ENCODE assay signal across 16 cellular contexts in the genomic region with DNA sequence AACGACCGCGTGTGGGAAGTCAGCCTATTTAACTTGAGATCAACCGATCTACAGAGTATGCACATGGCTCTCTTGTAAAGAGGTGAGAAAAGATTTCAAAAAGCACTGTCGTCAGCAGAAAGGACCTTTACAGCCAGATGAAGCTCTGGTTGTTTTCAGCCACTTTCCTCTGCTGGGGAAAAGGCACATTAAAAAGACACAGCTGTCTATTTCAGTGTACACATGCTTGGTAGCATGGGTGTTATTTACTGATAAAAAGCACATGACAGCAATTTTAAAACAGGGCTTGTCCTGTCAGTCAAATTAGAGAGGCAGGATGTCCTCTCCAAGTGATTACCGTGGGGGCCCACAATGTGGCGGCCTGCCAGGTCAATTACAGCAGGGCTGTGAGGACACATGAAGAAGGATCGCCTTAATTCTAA.
DNase-seq lines count a peak whose midpoint lies in the region; TF ChIP-seq lines count a peak whose summit lies in the region.
"Had no signal": no experiment of that assay in that cellular context is flagged by ENCODE, and none has a peak within 500 bp of the region (broad histone marks: within the 10 kb centered on the region; RNA-seq: fewer than 3 reads in every experiment).

No MANE protein-coding gene starts in this region.

- peak overlapping the region; percentile 81 to 93 (median 89) for H3K27ac Mint-ChIP-seq in brain
- peak overlapping the region; percentile 55 for H3K27ac Mint-ChIP-seq in mesothelial cell of epicardium
- no peak overlapping the region for H3K27ac Mint-ChIP-seq in T-helper 2 cell treated with Interferon-gamma antibody and Interleukin-4, amounts not matched to agents 5 μg/mL and 100 μg/mL, for 36 hours
- H3K27ac Mint-ChIP-seq: activated CD4-positive, alpha-beta memory T cell treated with anti-CD3 and anti-CD28 coated beads, Interleukin-2, amount 10 ng/mL, durations not matched to agents 7 days and 5 days; activated T-helper 17 cell treated with anti-CD3 and anti-CD28 coated beads, Interleukin-2, amount 50 U/mL, for 72 hours; GM23338; type B pancreatic cell had no signal

- in situ Hi-C loops in ACHN (cut with HindIII; ENCODE audit: low pct_ligation_motif_present, low pct_unique_long_range_greater_than_20kb, low sequenced_read_pairs) = no loop called here

- no peaks in the 10 kb centered on the region for H3K27me3 Mint-ChIP-seq in brain
- peaks cover 3% of the 10 kb centered on the region for H3K27me3 Mint-ChIP-seq in mesothelial cell of epicardium (ENCODE audit: low read depth)
- H3K27me3 Mint-ChIP-seq in T-helper 2 cell treated with Interferon-gamma antibody and Interleukin-4, amounts not matched to agents 5 μg/mL and 100 μg/mL, for 36 hours (ENCODE audit: low read depth) = no peaks in the 10 kb centered on the region
- H3K27me3 Mint-ChIP-seq: activated CD4-positive, alpha-beta memory T cell treated with anti-CD3 and anti-CD28 coated beads, Interleukin-2, amount 10 ng/mL, durations not matched to agents 7 days and 5 days; activated T-helper 17 cell treated with anti-CD3 and anti-CD28 coated beads, Interleukin-2, amount 50 U/mL, for 72 hours; type B pancreatic cell had no signal

- DNase-seq in DMS 273 (lab: John Stamatoyannopoulos, UW; ENCODE audit: unreplicated experiment) (peak; percentile 40), NCI-H146 treated with DMSO at 0.1 percent for 48 hours (lab: John Stamatoyannopoulos, UW; ENCODE audit: unreplicated experiment) (peak; percentile 80), mesothelial cell of epicardium (ENCODE audit: low spot score in 2 of 2, unreplicated experiment in 2 of 2) (no peak), ACHN (no peak), hippocampal formation (lab: John Stamatoyannopoulos, UW) (no peak), EL (no peak)
- DNase-seq in T-helper 2 cell treated with Interferon-gamma antibody and Interleukin-4, amounts not matched to agents 5 μg/mL and 100 μg/mL, for 36 hours (ENCODE audit: low spot score) = no peak
- DNase-seq: activated CD4-positive, alpha-beta memory T cell treated with anti-CD3 and anti-CD28 coated beads, Interleukin-2, amount 10 ng/mL, durations not matched to agents 7 days and 5 days; DND-41; NCI-H526; SIG-M5; stimulated activated CD4-positive, alpha-beta T cell treated with anti-CD3 and anti-CD28 coated beads, Interleukin-4, amount 100 ng/mL, for 1 hour had no signal

- no peaks in the 10 kb centered on the region for H3K36me3 Mint-ChIP-seq in brain
- H3K36me3 Mint-ChIP-seq in mesothelial cell of epicardium = no peaks in the 10 kb centered on the region
- H3K36me3 Mint-ChIP-seq in T-helper 2 cell treated with Interferon-gamma antibody and Interleukin-4, amounts not matched to agents 5 μg/mL and 100 μg/mL, for 36 hours (ENCODE audit: low read depth) = no peaks in the 10 kb centered on the region
- H3K36me3 Mint-ChIP-seq: type B pancreatic cell had no signal

- H3K9me3 Mint-ChIP-seq in brain = peaks cover 0 to 6% (median 0%) of the 10 kb centered on the region in 5 experiments
- no peaks in the 10 kb centered on the region for H3K9me3 Mint-ChIP-seq in mesothelial cell of epicardium
- H3K9me3 Mint-ChIP-seq in T-helper 2 cell treated with Interferon-gamma antibody and Interleukin-4, amounts not matched to agents 5 μg/mL and 100 μg/mL, for 36 hours = no peaks in the 10 kb centered on the region
- H3K9me3 Mint-ChIP-seq: activated CD4-positive, alpha-beta memory T cell treated with anti-CD3 and anti-CD28 coated beads, Interleukin-2, amount 10 ng/mL, durations not matched to agents 7 days and 5 days; activated T-helper 17 cell treated with anti-CD3 and anti-CD28 coated beads, Interleukin-2, amount 50 U/mL, for 72 hours; GM23338 had no signal

- H3K4me1 Mint-ChIP-seq in brain (peaks cover 52% of the 10 kb centered on the region), mesothelial cell of epicardium (peaks cover 14% of the 10 kb centered on the region)
- H3K4me1 Mint-ChIP-seq in T-helper 2 cell treated with Interferon-gamma antibody and Interleukin-4, amounts not matched to agents 5 μg/mL and 100 μg/mL, for 36 hours (ENCODE audit: low read depth) = no peaks in the 10 kb centered on the region
- H3K4me1 Mint-ChIP-seq: activated CD4-positive, alpha-beta memory T cell treated with anti-CD3 and anti-CD28 coated beads, Interleukin-2, amount 10 ng/mL, durations not matched to agents 7 days and 5 days; activated T-helper 17 cell treated with anti-CD3 and anti-CD28 coated beads, Interleukin-2, amount 50 U/mL, for 72 hours had no signal

- peak overlapping the region in 3 of 5 experiments; percentile 49 to 57 (median 52) for H3K4me3 Mint-ChIP-seq in brain
- no peak overlapping the region for H3K4me3 Mint-ChIP-seq in mesothelial cell of epicardium
- no peak overlapping the region for H3K4me3 Mint-ChIP-seq in T-helper 2 cell treated with Interferon-gamma antibody and Interleukin-4, amounts not matched to agents 5 μg/mL and 100 μg/mL, for 36 hours
- H3K4me3 Mint-ChIP-seq: activated CD4-positive, alpha-beta memory T cell treated with anti-CD3 and anti-CD28 coated beads, Interleukin-2, amount 10 ng/mL, durations not matched to agents 7 days and 5 days; activated T-helper 17 cell treated with anti-CD3 and anti-CD28 coated beads, Interleukin-2, amount 50 U/mL, for 72 hours; GM23338; type B pancreatic cell had no signal

- TF ChIP-seq CTCF in brain (conservative IDR thresholded peaks at IDR 0.05) = no peak
- no peak for TF ChIP-seq CTCF in mesothelial cell of epicardium (IDR thresholded peaks at IDR 0.05; ENCODE audit: unreplicated experiment)

Comparison
In these comparisons a context has a peak if more than half of its experiments do, and no peak if none do; other contexts are left out.
1. DNase-seq: peak in DMS 273 (single experiment) and NCI-H146 treated with DMSO at 0.1 percent for 48 hours (single experiment); none in mesothelial cell of epicardium (0 of 2), T-helper 2 cell treated with Interferon-gamma antibody and Interleukin-4, amounts not matched to agents 5 μg/mL and 100 μg/mL, for 36 hours (single experiment), ACHN (single experiment), hippocampal formation (0 of 2) and EL (single experiment).
2. H3K4me3 Mint-ChIP-seq: peak in brain (3 of 5); none in mesothelial cell of epicardium (single experiment) and T-helper 2 cell treated with Interferon-gamma antibody and Interleukin-4, amounts not matched to agents 5 μg/mL and 100 μg/mL, for 36 hours (single experiment).